11 cellular contexts compared by ENCODE assay signal in the genomic region with DNA sequence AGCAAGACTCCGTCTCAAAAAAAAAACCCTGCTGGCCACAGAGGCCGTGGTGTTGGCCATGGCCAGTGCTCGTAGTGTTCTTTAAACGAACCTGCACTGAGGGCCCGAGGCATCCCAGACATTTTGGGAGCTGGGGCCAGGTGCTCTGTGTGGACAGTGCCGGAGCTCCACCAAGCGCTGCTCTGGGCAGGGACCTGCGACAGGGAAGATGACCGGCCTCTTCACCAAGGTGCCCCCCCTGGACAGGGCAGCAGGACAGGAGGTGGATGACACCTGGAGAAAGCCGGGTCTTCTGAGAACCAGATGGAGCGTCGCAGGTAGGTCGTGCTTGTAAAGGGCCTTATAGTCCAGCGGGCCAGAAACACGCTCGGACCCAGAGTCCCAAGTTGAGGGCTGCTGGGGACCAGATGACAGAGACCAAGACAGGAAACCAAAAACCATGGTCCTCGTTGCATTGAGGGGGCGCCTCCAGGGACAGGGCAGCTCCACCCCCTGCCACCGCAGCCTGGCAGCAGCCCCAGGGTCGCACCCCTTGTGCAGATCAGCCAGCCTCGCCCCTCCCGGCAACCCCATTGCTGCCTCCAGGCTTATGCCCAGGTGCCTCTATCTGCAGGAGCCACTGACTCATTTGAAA. TPM values are rescaled to one million over a fixed set of nuclear protein-coding genes. Genes with fewer than 3 reads are reported as not detected.
DNase-seq lines count a peak whose midpoint lies in the region; ATAC-seq and TF ChIP-seq lines count a peak whose summit lies in the region.
"Had no signal": no experiment of that assay in that cellular context is flagged by ENCODE, and none has a peak within 500 bp of the region (broad histone marks: within the 10 kb centered on the region; RNA-seq: fewer than 3 reads in every experiment).

No MANE protein-coding gene starts in this region.

- no peaks in the 10 kb centered on the region for H3K36me3 Mint-ChIP-seq in activated T-helper 17 cell treated with anti-CD3 and anti-CD28 coated beads, Interleukin-2, amount 50 U/mL, for 72 hours (ENCODE audit: low read depth)
- no peaks in the 10 kb centered on the region for H3K36me3 Mint-ChIP-seq in naive B cell

- peaks cover 5% of the 10 kb centered on the region for H3K4me1 Mint-ChIP-seq in activated T-helper 17 cell treated with anti-CD3 and anti-CD28 coated beads, Interleukin-2, amount 50 U/mL, for 72 hours
- H3K4me1 Mint-ChIP-seq in naive B cell, result peaks cover 19 to 30% (median 19%) of the 10 kb centered on the region in 3 donors

- H3K27ac ChIP-seq in C4-2B (peak overlapping the region; percentile 90), HEK293 (ENCODE audit: extremely low read depth, low read depth, low read length) (peak overlapping the region; percentile 85; the same call in 1 of the 2 replicates)

- peaks cover 11% of the 10 kb centered on the region for H3K27me3 Mint-ChIP-seq in activated T-helper 17 cell treated with anti-CD3 and anti-CD28 coated beads, Interleukin-2, amount 50 U/mL, for 72 hours
- H3K27me3 Mint-ChIP-seq in naive B cell, result peaks cover 6 to 20% (median 20%) of the 10 kb centered on the region in 3 donors

- H3K4me1 ChIP-seq in HEK293 (ENCODE audit: control insufficient read depth, insufficient read depth, low read length), result peaks cover 24% of the 10 kb centered on the region

- no peaks in the 10 kb centered on the region for H3K9me3 Mint-ChIP-seq in activated T-helper 17 cell treated with anti-CD3 and anti-CD28 coated beads, Interleukin-2, amount 50 U/mL, for 72 hours
- H3K9me3 Mint-ChIP-seq in naive B cell, result no peaks in the 10 kb centered on the region
- H3K9me3 Mint-ChIP-seq: effector memory CD8-positive, alpha-beta T cell had no signal

- H3K27ac Mint-ChIP-seq in activated T-helper 17 cell treated with anti-CD3 and anti-CD28 coated beads, Interleukin-2, amount 50 U/mL, for 72 hours, result no peak overlapping the region
- H3K27ac Mint-ChIP-seq in naive B cell, result no peak overlapping the region
- H3K27ac Mint-ChIP-seq: effector memory CD8-positive, alpha-beta T cell had no signal

- H3K36me3 ChIP-seq in HEK293 (ENCODE audit: control insufficient read depth in 2 of 2, insufficient read depth in 1 of 2, low read length in 2 of 2), result peaks cover 0 to 22% of the 10 kb centered on the region in 2 experiments; a peak in 1 of 3 replicates

- CTCF ChIA-PET in HEK293 (lab: Yijun Ruan, JAX), result no interaction called here

- no peaks in the 10 kb centered on the region for H3K9me3 ChIP-seq in HEK293 (ENCODE audit: control insufficient read depth, insufficient read depth, low read depth, low read length)
- H3K9me3 ChIP-seq: mucosa of descending colon had no signal

- DNase-seq in naive B cell (no peak), NCI-H1105 treated with DMSO at 0.1 percent for 48 hours (lab: John Stamatoyannopoulos, UW) (no peak)
- DNase-seq: effector memory CD8-positive, alpha-beta T cell had no signal

- TF ChIP-seq CTCF in C4-2B (conservative IDR thresholded peaks at IDR 0.05) (no peak), HEK293 (tag by site-specific recombination; IDR thresholded peaks at IDR 0.05) (no peak)

- ATAC-seq in activated T-helper 17 cell treated with anti-CD3 and anti-CD28 coated beads, Interleukin-2, amount 50 U/mL, for 72 hours (replicated peaks), result no peak
- ATAC-seq in naive B cell (ENCODE audit: low read depth in 2 of 2), result no peak
- ATAC-seq in HG03196 (IDR thresholded peaks at IDR 0.05; ENCODE audit: unreplicated experiment), result no peak
- no peak for ATAC-seq in HG02763 (IDR thresholded peaks at IDR 0.05; ENCODE audit: unreplicated experiment)
- no peak for ATAC-seq in HG03457 (IDR thresholded peaks at IDR 0.05; ENCODE audit: unreplicated experiment)

- H3K4me3 ChIP-seq in HEK293 (ENCODE audit: low read depth, low read length), result no peak overlapping the region
- H3K4me3 ChIP-seq: mucosa of descending colon had no signal

- H3K4me3 Mint-ChIP-seq in activated T-helper 17 cell treated with anti-CD3 and anti-CD28 coated beads, Interleukin-2, amount 50 U/mL, for 72 hours, result peak overlapping the region; percentile 13
- peak overlapping the region in 6 of 8 donors; percentile 26 to 82 (median 58) for H3K4me3 Mint-ChIP-seq in naive B cell

- POLR2A ChIA-PET in HEK293 (lab: Yijun Ruan, JAX), result interaction anchor here (0.6 to 2.7 kb wide), 4 partner anchors 11 to 198 kb away, joined by 3 to 27 read pairs (median 3); no protein-coding TSS in a partner anchor

TF ChIP-seq in HEK293, 187 proteins besides CTCF, POLR2A, EP300 and RAD21:
- TF ChIP-seq ZNF600 (tag by site-specific recombination; IDR thresholded peaks at IDR 0.05), result 0 out of 2 replicates have a peak, but pooled peaks have one; percentile 21
- no peak for TF ChIP-seq KLF10 (tag by site-specific recombination; IDR thresholded peaks at IDR 0.05)

RNA-seq across cellular contexts. Expression of a gene that starts 4.3 kb away (rescaled TPM):
- under 1 TPM in 1 of 2 donors, not detected in 1; 0.21 TPM for total RNA-seq in activated T-helper 17 cell treated with anti-CD3 and anti-CD28 coated beads, Interleukin-2, amount 50 U/mL, for 72 hours
- not detected for polyA plus RNA-seq in naive B cell (ENCODE audit: low read depth in 6 of 6)
- total RNA-seq: MCF 10A had no signal

RNA-seq across cellular contexts. Expression of a gene that starts 6.9 kb away (rescaled TPM):
- total RNA-seq in activated T-helper 17 cell treated with anti-CD3 and anti-CD28 coated beads, Interleukin-2, amount 50 U/mL, for 72 hours, result 10 to 100 TPM; 14.8 to 19.7 TPM
- polyA plus RNA-seq in naive B cell (ENCODE audit: low read depth in 6 of 6), result 1 to 10 TPM in 1 of 6 donors, under 1 TPM in 3, not detected in 2; 0.16 to 1.7 (median 0.58) TPM

RNA-seq across cellular contexts. Expression of a gene that starts 8.1 kb away (rescaled TPM):
- total RNA-seq in activated T-helper 17 cell treated with anti-CD3 and anti-CD28 coated beads, Interleukin-2, amount 50 U/mL, for 72 hours, result 10 to 100 TPM; 10.8 to 16.1 TPM
- polyA plus RNA-seq in naive B cell (ENCODE audit: low read depth in 6 of 6), result 1 to 10 TPM in 4 of 6 donors, under 1 TPM in 2; 0.22 to 3.3 (median 2.5) TPM

RNA-seq across cellular contexts. Expression of a gene that starts 37.5 kb away (rescaled TPM):
- 10 to 100 TPM; 59.6 to 64.5 TPM for total RNA-seq in activated T-helper 17 cell treated with anti-CD3 and anti-CD28 coated beads, Interleukin-2, amount 50 U/mL, for 72 hours
- 1 to 10 TPM in 5 of 6 donors, not detected in 1; 1.8 to 5.0 (median 2.8) TPM for polyA plus RNA-seq in naive B cell (ENCODE audit: low read depth in 6 of 6)

RNA-seq across cellular contexts. Expression of a gene that starts 47.0 kb away (rescaled TPM):
- total RNA-seq in activated T-helper 17 cell treated with anti-CD3 and anti-CD28 coated beads, Interleukin-2, amount 50 U/mL, for 72 hours, result 100 to 1,000 TPM in 1 of 2 donors, 10 to 100 TPM in 1; 98.5 to 128 TPM
- polyA plus RNA-seq in naive B cell (ENCODE audit: low read depth in 6 of 6), result 100 to 1,000 TPM in 3 of 6 donors, 10 to 100 TPM in 3; 75.4 to 114 (median 98.1) TPM
